Comparison of ENCODE assay signal across 19 cellular contexts in the genomic region with DNA sequence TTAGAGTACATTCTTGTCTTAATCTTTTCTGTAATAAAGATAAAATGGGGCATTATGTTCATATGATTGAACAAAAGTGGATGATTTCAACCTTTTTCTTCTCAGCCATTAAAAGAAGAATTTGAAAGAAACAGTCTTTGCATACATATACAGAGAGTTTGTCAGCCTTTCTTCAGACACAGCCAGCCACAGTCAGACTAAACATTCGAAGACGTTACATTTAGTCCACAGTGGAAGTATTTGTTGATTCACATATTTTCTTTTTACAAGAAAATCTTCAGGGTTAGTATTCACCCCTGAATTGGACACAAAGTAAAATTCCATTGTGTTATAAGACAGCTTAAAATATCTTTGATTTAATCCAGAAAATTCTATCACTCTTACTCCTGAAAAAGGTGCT. TPM values are rescaled to one million over a fixed set of nuclear protein-coding genes. Genes with fewer than 3 reads are reported as not detected.
A peak's percentile ranks its signal among the peaks of the same experiment; 100 is the strongest.
DNase-seq lines count a peak whose midpoint lies in the region; ATAC-seq and TF ChIP-seq lines count a peak whose summit lies in the region.
"Had no signal": no experiment of that assay in that cellular context is flagged by ENCODE, and none has a peak within 500 bp of the region (broad histone marks: within the 10 kb centered on the region; RNA-seq: fewer than 3 reads in every experiment).

No MANE protein-coding gene starts in this region.

- DNase-seq in activated naive CD8-positive, alpha-beta T cell treated with anti-CD3 and anti-CD28 coated beads, Interleukin-2, amount 50 U/mL, for 24 hours: no peak
- DNase-seq in colonic mucosa: no peak
- DNase-seq in neural crest cell (ENCODE audit: low read depth, low spot score): no peak
- DNase-seq in transverse colon: no peak
- DNase-seq in nucleus accumbens (lab: John Stamatoyannopoulos, UW): no peak
- DNase-seq in D341Med (ENCODE audit: low spot score): no peak
- no peak for DNase-seq in NCI-H69 (lab: John Stamatoyannopoulos, UW)
- DNase-seq: CD4-positive, CD25-positive, alpha-beta regulatory T cell; GF-D8; MM.1S; NCI-H1092 treated with DMSO at 0.1 percent for 48 hours; NCI-H2081 treated with DMSO at 0.1 percent for 48 hours; NCI-H510A; NCI-H774; RPMI8226; SHP77 treated with DMSO at 0.1 percent for 48 hours had no signal

- TF ChIP-seq EP300 in transverse colon (IDR thresholded peaks at IDR 0.05; ENCODE audit: low read depth): no peak

- H3K36me3 ChIP-seq in colonic mucosa (no peaks in the 10 kb centered on the region), transverse colon (no peaks in the 10 kb centered on the region)

- H3K4me1 ChIP-seq in colonic mucosa (peaks cover 14% of the 10 kb centered on the region), transverse colon (peaks cover 32 to 74% (median 63%) of the 10 kb centered on the region in 4 donors)

- peak overlapping the region; percentile 14 for H3K27ac ChIP-seq in colonic mucosa
- H3K27ac ChIP-seq in transverse colon: peak overlapping the region; percentile 2 to 51 (median 14)
- H3K27ac ChIP-seq: 22Rv1 had no signal

- H3K36me3 Mint-ChIP-seq in activated naive CD8-positive, alpha-beta T cell: peaks cover 14% of the 10 kb centered on the region
- H3K36me3 Mint-ChIP-seq in activated naive CD8-positive, alpha-beta T cell treated with anti-CD3 and anti-CD28 coated beads, Interleukin-2, amount 50 U/mL, for 24 hours (ENCODE audit: low read depth): peaks cover 9% of the 10 kb centered on the region
- H3K36me3 Mint-ChIP-seq in neural crest cell (ENCODE audit: low read depth): peaks cover 2% of the 10 kb centered on the region

- no peak overlapping the region for H3K9ac ChIP-seq in colonic mucosa (ENCODE audit: low read depth in 2 of 2, low read length in 2 of 2)

- no peak for TF ChIP-seq POLR2A in transverse colon (IDR thresholded peaks at IDR 0.05)

- no peak overlapping the region for H3K4me3 Mint-ChIP-seq in activated naive CD8-positive, alpha-beta T cell
- no peak overlapping the region for H3K4me3 Mint-ChIP-seq in activated naive CD8-positive, alpha-beta T cell treated with anti-CD3 and anti-CD28 coated beads, Interleukin-2, amount 50 U/mL, for 24 hours
- no peak overlapping the region for H3K4me3 Mint-ChIP-seq in neural crest cell
- H3K4me3 Mint-ChIP-seq: CD4-positive, CD25-positive, alpha-beta regulatory T cell; GM23338 had no signal

- H3K9me3 Mint-ChIP-seq in activated naive CD8-positive, alpha-beta T cell (ENCODE audit: low read depth): no peaks in the 10 kb centered on the region
- no peaks in the 10 kb centered on the region for H3K9me3 Mint-ChIP-seq in activated naive CD8-positive, alpha-beta T cell treated with anti-CD3 and anti-CD28 coated beads, Interleukin-2, amount 50 U/mL, for 24 hours
- no peaks in the 10 kb centered on the region for H3K9me3 Mint-ChIP-seq in neural crest cell

- H3K27me3 Mint-ChIP-seq in activated naive CD8-positive, alpha-beta T cell: no peaks in the 10 kb centered on the region
- no peaks in the 10 kb centered on the region for H3K27me3 Mint-ChIP-seq in activated naive CD8-positive, alpha-beta T cell treated with anti-CD3 and anti-CD28 coated beads, Interleukin-2, amount 50 U/mL, for 24 hours
- H3K27me3 Mint-ChIP-seq in neural crest cell (ENCODE audit: low read depth): no peaks in the 10 kb centered on the region
- H3K27me3 Mint-ChIP-seq: CD4-positive, CD25-positive, alpha-beta regulatory T cell had no signal

- H3K9me3 ChIP-seq in colonic mucosa: no peaks in the 10 kb centered on the region
- H3K9me3 ChIP-seq in transverse colon: no peaks in the 10 kb centered on the region

- no peak for ATAC-seq in activated naive CD8-positive, alpha-beta T cell treated with anti-CD3 and anti-CD28 coated beads, Interleukin-2, amount 50 U/mL, for 24 hours
- ATAC-seq: GM23338 had no signal

- H3K4me3 ChIP-seq in colonic mucosa: no peak overlapping the region
- no peak overlapping the region for H3K4me3 ChIP-seq in transverse colon
- H3K4me3 ChIP-seq: GM23338 had no signal

- 19 to 50% methylated on average over 2 of the region's 2 CpGs for WGBS in transverse colon (ENCODE audit: low coverage in 1 of 2), 2 donors

- no peak for TF ChIP-seq CTCF in colonic mucosa (IDR thresholded peaks at IDR 0.05)
- TF ChIP-seq CTCF in neural crest cell (conservative IDR thresholded peaks at IDR 0.05): no peak
- no peak for TF ChIP-seq CTCF in transverse colon (IDR thresholded peaks at IDR 0.05)

- peaks cover 19% of the 10 kb centered on the region for H3K4me1 Mint-ChIP-seq in activated naive CD8-positive, alpha-beta T cell (ENCODE audit: low read depth)
- peaks cover 36% of the 10 kb centered on the region for H3K4me1 Mint-ChIP-seq in activated naive CD8-positive, alpha-beta T cell treated with anti-CD3 and anti-CD28 coated beads, Interleukin-2, amount 50 U/mL, for 24 hours
- H3K4me1 Mint-ChIP-seq in neural crest cell: peaks cover 19% of the 10 kb centered on the region

- in situ Hi-C loops in transverse colon (cut with MboI; ENCODE audit: low pct_ligation_motif_present in 1 of 4, low pct_unique_long_range_greater_than_20kb in 1 of 4, low sequenced_read_pairs in 3 of 4): no loop called here

- peak overlapping the region; percentile 23 for H3K27ac Mint-ChIP-seq in activated naive CD8-positive, alpha-beta T cell
- no peak overlapping the region for H3K27ac Mint-ChIP-seq in activated naive CD8-positive, alpha-beta T cell treated with anti-CD3 and anti-CD28 coated beads, Interleukin-2, amount 50 U/mL, for 24 hours
- peak overlapping the region; percentile 20 for H3K27ac Mint-ChIP-seq in neural crest cell (ENCODE audit: unreplicated experiment)
- H3K27ac Mint-ChIP-seq: GM23338 had no signal

- H3K27me3 ChIP-seq in colonic mucosa (no peaks in the 10 kb centered on the region), transverse colon (no peaks in the 10 kb centered on the region)

- intact Hi-C loops in colonic mucosa (cut with DNase I) (no loop called here), transverse colon (cut with DNase I; ENCODE audit: low total_unique reads) (no loop called here)

RNA-seq across cellular contexts. Expression of a gene that starts 36.2 kb away (rescaled TPM):
- total RNA-seq in colonic mucosa: 10 to 100 TPM; 49.2 to 73.1 TPM
- total RNA-seq in neural crest cell: 16.1 and 18.7 TPM in 2 replicates
- 10 to 100 TPM; 19.9 to 47.9 (median 41.0) TPM for total RNA-seq in transverse colon
